9 cellular contexts compared by ENCODE assay signal in genomic region chr10:87866575-87866974, GRCh38. TPM values are rescaled to one million over a fixed set of nuclear protein-coding genes. Genes with fewer than 3 reads are reported as not detected.
DNase-seq lines count a peak whose midpoint lies in the region; ATAC-seq, FAIRE-seq and TF ChIP-seq lines count a peak whose summit lies in the region.
"Had no signal": no experiment of that assay in that cellular context is flagged by ENCODE, and none has a peak within 500 bp of the region (broad histone marks: within the 10 kb centered on the region; RNA-seq: fewer than 3 reads in every experiment).

No MANE protein-coding gene starts in this region.

- H3K4me1 ChIP-seq in HUES64 (ENCODE audit: insufficient read depth, low read length) (peaks cover 22% of the 10 kb centered on the region), muscle layer of colon (ENCODE audit: insufficient read depth, low read length) (peaks cover 27% of the 10 kb centered on the region)

- CTCF ChIA-PET in AG04449 (lab: Yijun Ruan, JAX) = interaction anchor here (22.0 kb wide), 1 partner anchor 522 kb away, joined by 304 read pairs; no protein-coding TSS in a partner anchor

- DNase-seq in AG04449 (ENCODE audit: low read depth, low spot score) (no peak), bronchial epithelial cell (ENCODE audit: low read depth) (no peak), SW 1271 (lab: John Stamatoyannopoulos, UW) (no peak), inferior parietal cortex (ENCODE audit: extremely low spot score) (no peak)
- DNase-seq: cerebellar nuclear complex had no signal

- H3K27me3 ChIP-seq in HUES64 (ENCODE audit: insufficient read depth, low read length) (no peaks in the 10 kb centered on the region), bronchial epithelial cell (ENCODE audit: control insufficient read depth, insufficient read depth, low read length) (no peaks in the 10 kb centered on the region), muscle layer of colon (ENCODE audit: control insufficient read depth in 1 of 2, insufficient read depth in 2 of 2, low read length in 2 of 2) (no peaks in the 10 kb centered on the region)

- TF ChIP-seq CTCF in AG04449 (IDR thresholded peaks at IDR 0.05; ENCODE audit: insufficient read depth, low read length, missing control alignments) (no peak), bronchial epithelial cell (IDR thresholded peaks at IDR 0.05; ENCODE audit: insufficient read depth, low read length, severe bottlenecking) (no peak)

- WGBS in HUES64 = 80% methylated on average over 2 of the region's 3 CpGs

- ATAC-seq in GM18873 (IDR thresholded peaks at IDR 0.05; ENCODE audit: low FRiP score, unreplicated experiment) (no peak), GM18870 (IDR thresholded peaks at IDR 0.05; ENCODE audit: unreplicated experiment) (no peak)

- FAIRE-seq in bronchial epithelial cell (lab: Jason Lieb, UNC) = no peak

- H3K9me3 ChIP-seq in HUES64 (ENCODE audit: insufficient read depth, low read depth, low read length) (no peaks in the 10 kb centered on the region), muscle layer of colon (ENCODE audit: low read length) (no peaks in the 10 kb centered on the region)

- H3K36me3 ChIP-seq in HUES64 (ENCODE audit: insufficient read depth, low read length) = peaks cover 3% of the 10 kb centered on the region; the same call in 1 of the 2 replicates
- no peaks in the 10 kb centered on the region for H3K36me3 ChIP-seq in bronchial epithelial cell (ENCODE audit: control insufficient read depth, insufficient read depth, low read length)
- H3K36me3 ChIP-seq in muscle layer of colon (ENCODE audit: insufficient read depth, low read length) = no peaks in the 10 kb centered on the region

- POLR2A ChIA-PET in AG04449 (lab: Yijun Ruan, JAX) = no interaction called here

- H3K4me3 ChIP-seq in AG04449 (ENCODE audit: low read depth, low read length) = peak overlapping the region; percentile 91
- H3K4me3 ChIP-seq in HUES64 (ENCODE audit: low read length) = peak overlapping the region; percentile 96
- peak overlapping the region; percentile 89 for H3K4me3 ChIP-seq in bronchial epithelial cell (ENCODE audit: low read depth, low read length)
- peak overlapping the region; percentile 5 to 76 for H3K4me3 ChIP-seq in muscle layer of colon (ENCODE audit: low read depth in 1 of 2, low read length in 2 of 2)

- peak overlapping the region; percentile 1; the same call in 1 of the 2 replicates for H3K9ac ChIP-seq in HUES64 (ENCODE audit: low read depth, low read length)
- peak overlapping the region; percentile 62 for H3K9ac ChIP-seq in muscle layer of colon (ENCODE audit: low read length)

- H3K27ac ChIP-seq in HUES64 (ENCODE audit: low read depth, low read length) = no peak overlapping the region
- H3K27ac ChIP-seq in muscle layer of colon (ENCODE audit: low read depth, low read length) = peak overlapping the region; percentile 22

RNA-seq across cellular contexts. Expression of gene PTEN, which starts 3.1 kb away (rescaled TPM):
- 22.1 TPM for polyA plus RNA-seq in HUES64 (2013, experiment 1 of 2)
- polyA plus RNA-seq in HUES64 (2013, experiment 2 of 2) = 27.3 TPM
- total RNA-seq in bronchial epithelial cell = 90.0 and 101 TPM in 2 replicates

RNA-seq across cellular contexts. Expression of gene KLLN, which starts 3.2 kb away (rescaled TPM):
- polyA plus RNA-seq in HUES64 (2013, experiment 1 of 2) = 0.35 TPM
- 0.32 TPM for polyA plus RNA-seq in HUES64 (2013, experiment 2 of 2)
- total RNA-seq in bronchial epithelial cell = 0.13 and 0.26 TPM in 2 replicates

RNA-seq across cellular contexts. Expression of gene ATAD1, which starts 48.5 kb away (rescaled TPM):
- polyA plus RNA-seq in HUES64 (2013, experiment 1 of 2) = 22.5 TPM
- 25.3 TPM for polyA plus RNA-seq in HUES64 (2013, experiment 2 of 2)
- total RNA-seq in bronchial epithelial cell = 63.0 and 73.7 TPM in 2 replicates

Comparison
In these comparisons a context has a peak if more than half of its experiments do, and no peak if none do; other contexts are left out.
1. H3K4me3 ChIP-seq: peak in every context shown above with its lines; median percentile 96 in HUES64; 91 in AG04449; 89 in bronchial epithelial cell; 40 in muscle layer of colon.